In the genomic region with DNA sequence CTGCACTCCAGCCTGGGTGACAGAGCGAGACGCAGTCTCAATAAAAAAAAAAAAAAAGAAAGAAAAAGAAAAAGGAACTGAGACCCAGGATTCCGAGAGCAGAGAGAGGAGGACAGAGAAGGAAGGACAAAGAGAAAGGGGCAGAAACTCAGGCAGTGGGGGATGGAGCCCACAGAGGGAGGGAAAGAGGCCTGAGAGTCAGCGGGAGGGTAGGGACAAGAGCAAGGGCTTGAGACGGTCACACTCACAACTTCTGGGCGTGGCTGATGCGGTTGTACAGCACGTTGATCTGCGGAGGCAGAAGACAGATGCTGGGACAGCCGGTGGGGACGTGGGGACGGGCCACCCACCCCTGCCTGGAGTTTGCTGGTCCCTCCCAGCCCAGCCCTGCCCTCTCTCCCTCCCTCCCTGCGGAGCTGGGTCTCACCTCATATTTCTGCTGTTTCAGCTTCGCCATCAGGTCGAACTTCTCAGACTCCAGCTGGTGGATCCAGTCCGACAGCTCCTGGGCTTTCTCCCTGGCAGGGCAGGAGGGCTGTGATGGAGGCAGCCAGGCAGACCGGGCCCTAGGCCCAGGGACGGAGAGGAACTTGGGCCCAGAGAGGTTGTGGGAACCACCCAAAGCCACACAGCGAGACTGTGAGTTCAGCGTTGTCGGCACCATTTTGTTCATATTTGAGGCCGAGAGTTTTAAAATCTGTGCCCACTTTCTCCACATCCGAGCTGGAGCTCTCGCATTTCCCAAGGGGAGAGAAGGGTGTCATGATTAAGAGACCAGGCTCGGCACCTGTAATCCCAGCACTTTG, we compare ENCODE assay signal across 1 cellular context.
TF ChIP-seq lines count a peak whose summit lies in the region.

No MANE protein-coding gene starts in this region.

TF ChIP-seq in GM23338, 12 proteins besides CTCF, POLR2A, EP300 and RAD21 (continued from another document):
- TF ChIP-seq, protein P1, sequence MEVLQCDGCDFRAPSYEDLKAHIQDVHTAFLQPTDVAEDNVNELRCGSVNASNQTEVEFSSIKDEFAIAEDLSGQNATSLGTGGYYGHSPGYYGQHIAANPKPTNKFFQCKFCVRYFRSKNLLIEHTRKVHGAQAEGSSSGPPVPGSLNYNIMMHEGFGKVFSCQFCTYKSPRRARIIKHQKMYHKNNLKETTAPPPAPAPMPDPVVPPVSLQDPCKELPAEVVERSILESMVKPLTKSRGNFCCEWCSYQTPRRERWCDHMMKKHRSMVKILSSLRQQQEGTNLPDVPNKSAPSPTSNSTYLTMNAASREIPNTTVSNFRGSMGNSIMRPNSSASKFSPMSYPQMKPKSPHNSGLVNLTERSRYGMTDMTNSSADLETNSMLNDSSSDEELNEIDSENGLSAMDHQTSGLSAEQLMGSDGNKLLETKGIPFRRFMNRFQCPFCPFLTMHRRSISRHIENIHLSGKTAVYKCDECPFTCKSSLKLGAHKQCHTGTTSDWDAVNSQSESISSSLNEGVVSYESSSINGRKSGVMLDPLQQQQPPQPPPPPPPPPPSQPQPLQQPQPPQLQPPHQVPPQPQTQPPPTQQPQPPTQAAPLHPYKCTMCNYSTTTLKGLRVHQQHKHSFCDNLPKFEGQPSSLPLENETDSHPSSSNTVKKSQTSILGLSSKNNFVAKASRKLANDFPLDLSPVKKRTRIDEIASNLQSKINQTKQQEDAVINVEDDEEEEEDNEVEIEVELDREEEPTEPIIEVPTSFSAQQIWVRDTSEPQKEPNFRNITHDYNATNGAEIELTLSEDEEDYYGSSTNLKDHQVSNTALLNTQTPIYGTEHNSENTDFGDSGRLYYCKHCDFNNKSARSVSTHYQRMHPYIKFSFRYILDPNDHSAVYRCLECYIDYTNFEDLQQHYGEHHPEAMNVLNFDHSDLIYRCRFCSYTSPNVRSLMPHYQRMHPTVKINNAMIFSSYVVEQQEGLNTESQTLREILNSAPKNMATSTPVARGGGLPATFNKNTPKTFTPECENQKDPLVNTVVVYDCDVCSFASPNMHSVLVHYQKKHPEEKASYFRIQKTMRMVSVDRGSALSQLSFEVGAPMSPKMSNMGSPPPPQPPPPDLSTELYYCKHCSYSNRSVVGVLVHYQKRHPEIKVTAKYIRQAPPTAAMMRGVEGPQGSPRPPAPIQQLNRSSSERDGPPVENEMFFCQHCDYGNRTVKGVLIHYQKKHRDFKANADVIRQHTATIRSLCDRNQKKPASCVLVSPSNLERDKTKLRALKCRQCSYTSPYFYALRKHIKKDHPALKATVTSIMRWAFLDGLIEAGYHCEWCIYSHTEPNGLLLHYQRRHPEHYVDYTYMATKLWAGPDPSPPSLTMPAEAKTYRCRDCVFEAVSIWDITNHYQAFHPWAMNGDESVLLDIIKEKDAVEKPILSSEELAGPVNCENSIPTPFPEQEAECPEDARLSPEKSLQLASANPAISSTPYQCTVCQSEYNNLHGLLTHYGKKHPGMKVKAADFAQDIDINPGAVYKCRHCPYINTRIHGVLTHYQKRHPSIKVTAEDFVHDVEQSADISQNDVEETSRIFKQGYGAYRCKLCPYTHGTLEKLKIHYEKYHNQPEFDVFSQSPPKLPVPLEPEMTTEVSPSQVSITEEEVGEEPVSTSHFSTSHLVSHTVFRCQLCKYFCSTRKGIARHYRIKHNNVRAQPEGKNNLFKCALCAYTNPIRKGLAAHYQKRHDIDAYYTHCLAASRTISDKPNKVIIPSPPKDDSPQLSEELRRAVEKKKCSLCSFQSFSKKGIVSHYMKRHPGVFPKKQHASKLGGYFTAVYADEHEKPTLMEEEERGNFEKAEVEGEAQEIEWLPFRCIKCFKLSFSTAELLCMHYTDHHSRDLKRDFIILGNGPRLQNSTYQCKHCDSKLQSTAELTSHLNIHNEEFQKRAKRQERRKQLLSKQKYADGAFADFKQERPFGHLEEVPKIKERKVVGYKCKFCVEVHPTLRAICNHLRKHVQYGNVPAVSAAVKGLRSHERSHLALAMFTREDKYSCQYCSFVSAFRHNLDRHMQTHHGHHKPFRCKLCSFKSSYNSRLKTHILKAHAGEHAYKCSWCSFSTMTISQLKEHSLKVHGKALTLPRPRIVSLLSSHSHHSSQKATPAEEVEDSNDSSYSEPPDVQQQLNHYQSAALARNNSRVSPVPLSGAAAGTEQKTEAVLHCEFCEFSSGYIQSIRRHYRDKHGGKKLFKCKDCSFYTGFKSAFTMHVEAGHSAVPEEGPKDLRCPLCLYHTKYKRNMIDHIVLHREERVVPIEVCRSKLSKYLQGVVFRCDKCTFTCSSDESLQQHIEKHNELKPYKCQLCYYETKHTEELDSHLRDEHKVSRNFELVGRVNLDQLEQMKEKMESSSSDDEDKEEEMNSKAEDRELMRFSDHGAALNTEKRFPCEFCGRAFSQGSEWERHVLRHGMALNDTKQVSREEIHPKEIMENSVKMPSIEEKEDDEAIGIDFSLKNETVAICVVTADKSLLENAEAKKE (CRISPR knock-in tag; IDR thresholded peaks at IDR 0.05), result no peak
- TF ChIP-seq NANOG (IDR thresholded peaks at IDR 0.05; ENCODE audit: borderline replicate concordance), result no peak
- TF ChIP-seq, protein P2, sequence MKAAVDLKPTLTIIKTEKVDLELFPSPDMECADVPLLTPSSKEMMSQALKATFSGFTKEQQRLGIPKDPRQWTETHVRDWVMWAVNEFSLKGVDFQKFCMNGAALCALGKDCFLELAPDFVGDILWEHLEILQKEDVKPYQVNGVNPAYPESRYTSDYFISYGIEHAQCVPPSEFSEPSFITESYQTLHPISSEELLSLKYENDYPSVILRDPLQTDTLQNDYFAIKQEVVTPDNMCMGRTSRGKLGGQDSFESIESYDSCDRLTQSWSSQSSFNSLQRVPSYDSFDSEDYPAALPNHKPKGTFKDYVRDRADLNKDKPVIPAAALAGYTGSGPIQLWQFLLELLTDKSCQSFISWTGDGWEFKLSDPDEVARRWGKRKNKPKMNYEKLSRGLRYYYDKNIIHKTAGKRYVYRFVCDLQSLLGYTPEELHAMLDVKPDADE (IDR thresholded peaks at IDR 0.05), result no peak
- TF ChIP-seq, protein P3, sequence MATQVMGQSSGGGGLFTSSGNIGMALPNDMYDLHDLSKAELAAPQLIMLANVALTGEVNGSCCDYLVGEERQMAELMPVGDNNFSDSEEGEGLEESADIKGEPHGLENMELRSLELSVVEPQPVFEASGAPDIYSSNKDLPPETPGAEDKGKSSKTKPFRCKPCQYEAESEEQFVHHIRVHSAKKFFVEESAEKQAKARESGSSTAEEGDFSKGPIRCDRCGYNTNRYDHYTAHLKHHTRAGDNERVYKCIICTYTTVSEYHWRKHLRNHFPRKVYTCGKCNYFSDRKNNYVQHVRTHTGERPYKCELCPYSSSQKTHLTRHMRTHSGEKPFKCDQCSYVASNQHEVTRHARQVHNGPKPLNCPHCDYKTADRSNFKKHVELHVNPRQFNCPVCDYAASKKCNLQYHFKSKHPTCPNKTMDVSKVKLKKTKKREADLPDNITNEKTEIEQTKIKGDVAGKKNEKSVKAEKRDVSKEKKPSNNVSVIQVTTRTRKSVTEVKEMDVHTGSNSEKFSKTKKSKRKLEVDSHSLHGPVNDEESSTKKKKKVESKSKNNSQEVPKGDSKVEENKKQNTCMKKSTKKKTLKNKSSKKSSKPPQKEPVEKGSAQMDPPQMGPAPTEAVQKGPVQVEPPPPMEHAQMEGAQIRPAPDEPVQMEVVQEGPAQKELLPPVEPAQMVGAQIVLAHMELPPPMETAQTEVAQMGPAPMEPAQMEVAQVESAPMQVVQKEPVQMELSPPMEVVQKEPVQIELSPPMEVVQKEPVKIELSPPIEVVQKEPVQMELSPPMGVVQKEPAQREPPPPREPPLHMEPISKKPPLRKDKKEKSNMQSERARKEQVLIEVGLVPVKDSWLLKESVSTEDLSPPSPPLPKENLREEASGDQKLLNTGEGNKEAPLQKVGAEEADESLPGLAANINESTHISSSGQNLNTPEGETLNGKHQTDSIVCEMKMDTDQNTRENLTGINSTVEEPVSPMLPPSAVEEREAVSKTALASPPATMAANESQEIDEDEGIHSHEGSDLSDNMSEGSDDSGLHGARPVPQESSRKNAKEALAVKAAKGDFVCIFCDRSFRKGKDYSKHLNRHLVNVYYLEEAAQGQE (IDR thresholded peaks at IDR 0.05; ENCODE audit: unreplicated experiment), result no peak
- no peak for TF ChIP-seq EZH2 (IDR thresholded peaks at IDR 0.05; ENCODE audit: low read depth, unreplicated experiment)
